ENCODE assay signal across 15 cellular contexts in genomic region chr17:44213403-44214229, GRCh38. TPM values are rescaled to one million over a fixed set of nuclear protein-coding genes. Genes with fewer than 3 reads are reported as not detected.
DNase-seq lines count a peak whose midpoint lies in the region; ATAC-seq and TF ChIP-seq lines count a peak whose summit lies in the region.
"Had no signal": no experiment of that assay in that cellular context is flagged by ENCODE, and none has a peak within 500 bp of the region (broad histone marks: within the 10 kb centered on the region; RNA-seq: fewer than 3 reads in every experiment).

No MANE protein-coding gene starts in this region.

- TF ChIP-seq POLR2A in HCT116 (IDR thresholded peaks at IDR 0.05; ENCODE audit: borderline replicate concordance, extremely low read depth, insufficient read depth, insufficient read length), result no peak

- H3K4me1 ChIP-seq in CD8-positive, alpha-beta T cell (ENCODE audit: insufficient read depth, low read length), result peaks cover 83% of the 10 kb centered on the region
- peaks cover 21 to 40% of the 10 kb centered on the region in 2 experiments for H3K4me1 ChIP-seq in HCT116 (ENCODE audit: control insufficient read depth in 1 of 2, insufficient read depth in 2 of 2, low read length in 2 of 2)

- H3K36me3 ChIP-seq in CD8-positive, alpha-beta T cell (ENCODE audit: insufficient read depth, low read length), result peaks cover 48% of the 10 kb centered on the region
- H3K36me3 ChIP-seq in HCT116 (ENCODE audit: control insufficient read depth in 1 of 2, insufficient read depth in 2 of 2, low read length in 2 of 2), result peaks cover 23 to 53% of the 10 kb centered on the region in 2 experiments; a peak in 3 of 4 replicates

- CTCF ChIA-PET in CD8-positive, alpha-beta T cell (lab: Charles Lee), result interaction anchor here (6.4 to 12.3 kb wide), 4 partner anchors 11 to 132 kb away, joined by 36 to 161 read pairs (median 77); partner anchors contain the start of genes ATXN7L3, GRN and SLC25A39
- CTCF ChIA-PET in HCT116 (lab: Charles Lee), result no interaction called here

- peaks cover 71% of the 10 kb centered on the region for H3K36me3 Mint-ChIP-seq in CD8-positive, alpha-beta T cell
- H3K36me3 Mint-ChIP-seq in activated naive CD8-positive, alpha-beta T cell, result peaks cover 14% of the 10 kb centered on the region
- H3K36me3 Mint-ChIP-seq in neural crest cell (ENCODE audit: low read depth), result peaks cover 14% of the 10 kb centered on the region

- no peak overlapping the region for H3K4me2 ChIP-seq in HCT116 (ENCODE audit: low read length)

- H3K4me3 Mint-ChIP-seq in CD8-positive, alpha-beta T cell, result peak overlapping the region; percentile 71
- H3K4me3 Mint-ChIP-seq in activated naive CD8-positive, alpha-beta T cell, result peak overlapping the region; percentile 53
- H3K4me3 Mint-ChIP-seq in neural crest cell, result peak overlapping the region; percentile 66

- peak overlapping the region; percentile 96 for H3K27ac Mint-ChIP-seq in CD8-positive, alpha-beta T cell
- H3K27ac Mint-ChIP-seq in activated naive CD8-positive, alpha-beta T cell, result peak overlapping the region; percentile 92
- no peak overlapping the region for H3K27ac Mint-ChIP-seq in neural crest cell (ENCODE audit: unreplicated experiment)

- no peaks in the 10 kb centered on the region for H3K27me3 Mint-ChIP-seq in CD8-positive, alpha-beta T cell (ENCODE audit: low read depth)
- no peaks in the 10 kb centered on the region for H3K27me3 Mint-ChIP-seq in activated naive CD8-positive, alpha-beta T cell
- no peaks in the 10 kb centered on the region for H3K27me3 Mint-ChIP-seq in neural crest cell (ENCODE audit: low read depth)

- RAD21 ChIA-PET in HCT116 (lab: Charles Lee; ENCODE audit: low non-redundant PET in 1 of 2, low total read pairs in 2 of 2, uncharacterized antibody in 2 of 2, unreplicated experiment in 2 of 2), result no interaction called here

- peak overlapping the region; percentile 59 for H3K27ac ChIP-seq in CD8-positive, alpha-beta T cell (ENCODE audit: low read depth, low read length)
- H3K27ac ChIP-seq in HCT116 (ENCODE audit: low read depth, low read length), result peak overlapping the region; percentile 8; the same call in 1 of the 2 replicates
- H3K27ac ChIP-seq: right atrium auricular region had no signal

- POLR2A ChIA-PET in CD8-positive, alpha-beta T cell (lab: Charles Lee), result interaction anchor here (1.0 to 17.2 kb wide), 5 partner anchors 7 to 113 kb away, joined by 3 to 251 read pairs (median 3); partner anchors contain the start of gene UBTF
- POLR2A ChIA-PET in HCT116 (lab: Charles Lee), result no interaction called here

- no peak for DNase-seq in CD8-positive, alpha-beta T cell
- DNase-seq in HCT116 (ENCODE audit: low read depth, low spot score) (no peak), neural crest cell (ENCODE audit: low read depth, low spot score) (no peak), cardiac septum (ENCODE audit: low spot score) (no peak), GDM1 (lab: John Stamatoyannopoulos, UW) (no peak)
- DNase-seq: activated gamma-delta T cell, midbrain, NCI-H526, Right ventricle myocardium superior had no signal

- H3K27me3 ChIP-seq in CD8-positive, alpha-beta T cell (ENCODE audit: insufficient read depth, low read length), result no peaks in the 10 kb centered on the region
- no peaks in the 10 kb centered on the region for H3K27me3 ChIP-seq in HCT116 (ENCODE audit: insufficient read depth, low read length)
- H3K27me3 ChIP-seq: right atrium auricular region had no signal

- no peak overlapping the region for H2AFZ ChIP-seq in HCT116 (ENCODE audit: low read depth, low read length, poor library complexity, severe bottlenecking)

- H3K4me3 ChIP-seq in CD8-positive, alpha-beta T cell (ENCODE audit: low read depth, low read length), result no peak overlapping the region
- H3K4me3 ChIP-seq in HCT116 (replicated peaks in 1 of 2; ENCODE audit: low read depth in 1 of 2, low read length in 2 of 2), result no peak overlapping the region
- H3K4me3 ChIP-seq: HAP-1, right atrium auricular region had no signal

- H3K9me2 ChIP-seq in HCT116 (ENCODE audit: insufficient read depth), result no peaks in the 10 kb centered on the region

- TF ChIP-seq RAD21 in HCT116 (IDR thresholded peaks at IDR 0.05; ENCODE audit: low read depth), result no peak

- no peaks in the 10 kb centered on the region for H3K9me3 ChIP-seq in CD8-positive, alpha-beta T cell (ENCODE audit: low read length)
- no peaks in the 10 kb centered on the region for H3K9me3 ChIP-seq in HCT116 (ENCODE audit: control insufficient read depth in 1 of 2, insufficient read depth in 1 of 2, low read depth in 1 of 2, low read length in 2 of 2)
- H3K9me3 ChIP-seq: HAP-1, right atrium auricular region had no signal

- intact Hi-C loops in CD8-positive, alpha-beta T cell (cut with DNase I, micrococcal nuclease), result loop anchor here (5.0 to 10.0 kb wide), 2 partner anchors 34 to 51 kb away; partner anchors contain the start of gene SLC4A1 (in 1 of the 2)
- intact Hi-C loops in HCT116 (cut with micrococcal nuclease) (loop anchor here (10.0 kb wide), 1 partner anchor 311 kb away; no protein-coding TSS in a partner anchor), cardiac septum (cut with DNase I) (loop anchor here (5.0 to 10.0 kb wide), 2 partner anchors 134 to 291 kb away; partner anchors contain the start of genes GPATCH8 and GRN)

- H3K4me1 Mint-ChIP-seq in CD8-positive, alpha-beta T cell (ENCODE audit: low read depth), result peaks cover 68% of the 10 kb centered on the region
- H3K4me1 Mint-ChIP-seq in activated naive CD8-positive, alpha-beta T cell (ENCODE audit: low read depth), result peaks cover 70% of the 10 kb centered on the region
- peaks cover 26% of the 10 kb centered on the region for H3K4me1 Mint-ChIP-seq in neural crest cell

- TF ChIP-seq CTCF in CD8-positive, alpha-beta T cell (IDR thresholded peaks at IDR 0.05), result no peak
- TF ChIP-seq CTCF in HCT116 (IDR thresholded peaks at IDR 0.05 in 2 of 3, conservative IDR thresholded peaks at IDR 0.05 in 1 of 3; ENCODE audit: borderline replicate concordance in 1 of 3, insufficient read depth in 1 of 3, low read depth in 2 of 3, low read length in 2 of 3) (no peak), neural crest cell (conservative IDR thresholded peaks at IDR 0.05) (no peak)

- H3K9ac ChIP-seq in HCT116 (ENCODE audit: low read length), result no peak overlapping the region

- H3K79me2 ChIP-seq in HCT116 (ENCODE audit: insufficient read depth, low read length), result peaks cover 41% of the 10 kb centered on the region

- no peaks in the 10 kb centered on the region for H4K20me1 ChIP-seq in HCT116 (ENCODE audit: insufficient read depth)

- no peaks in the 10 kb centered on the region for H3K9me3 Mint-ChIP-seq in CD8-positive, alpha-beta T cell
- H3K9me3 Mint-ChIP-seq in activated naive CD8-positive, alpha-beta T cell (ENCODE audit: low read depth), result no peaks in the 10 kb centered on the region
- H3K9me3 Mint-ChIP-seq in neural crest cell, result no peaks in the 10 kb centered on the region

- no peak for ATAC-seq in CD8-positive, alpha-beta T cell
- ATAC-seq in HCT116, result no peak
- no peak for ATAC-seq in GM21515 (IDR thresholded peaks at IDR 0.05; ENCODE audit: unreplicated experiment)

- BruUV-seq in HCT116 (replicated peaks; lab: Mats Ljungman, UMichigan), result no TSS peak

TF ChIP-seq in HCT116, 20 proteins besides CTCF, POLR2A, EP300 and RAD21:
- no peak for TF ChIP-seq CEBPB (IDR thresholded peaks at IDR 0.05; ENCODE audit: low read depth)
- TF ChIP-seq ZBTB33 (IDR thresholded peaks at IDR 0.05; ENCODE audit: extremely low read depth, insufficient replicate concordance, low read length), result no peak
- no peak for TF ChIP-seq FOSL1 (IDR thresholded peaks at IDR 0.05; ENCODE audit: low read depth)
- no peak for TF ChIP-seq SP1 (IDR thresholded peaks at IDR 0.05; ENCODE audit: low read depth)
- peak; percentile 12; the same call in 1 of the 2 replicates for TF ChIP-seq POLR2AphosphoS5 (IDR thresholded peaks at IDR 0.05; ENCODE audit: low read depth, low read length)

RNA-seq across cellular contexts. Expression of gene UBTF, which starts 5.9 kb away (rescaled TPM):
- 100 to 1,000 TPM; 151 to 155 TPM for total RNA-seq in CD8-positive, alpha-beta T cell
- 84.3 TPM for total RNA-seq in HCT116 (2021; ENCODE audit: unreplicated experiment)
- polyA plus RNA-seq in HCT116 (2012), result 43.2 and 52.2 TPM in 2 replicates
- total RNA-seq in neural crest cell, result 106 and 108 TPM in 2 replicates
- total RNA-seq in cardiac septum, result 53.1 TPM

RNA-seq across cellular contexts. Expression of gene ATXN7L3, which starts 13.9 kb away (rescaled TPM):
- total RNA-seq in CD8-positive, alpha-beta T cell, result 10 to 100 TPM; 85.5 to 85.7 TPM
- total RNA-seq in HCT116 (2021; ENCODE audit: unreplicated experiment) (86.7 TPM), neural crest cell (115 and 119 TPM in 2 replicates), cardiac septum (37.8 TPM)
- 47.9 and 51.0 TPM in 2 replicates for polyA plus RNA-seq in HCT116 (2012)

RNA-seq across cellular contexts. Expression of gene TMUB2, which starts 26.8 kb away (rescaled TPM):
- total RNA-seq in CD8-positive, alpha-beta T cell, result 10 to 100 TPM; 43.2 to 43.8 TPM
- total RNA-seq in HCT116 (2021; ENCODE audit: unreplicated experiment), result 25.1 TPM
- 23.8 and 26.2 TPM in 2 replicates for polyA plus RNA-seq in HCT116 (2012)
- total RNA-seq in neural crest cell, result 33.5 and 33.7 TPM in 2 replicates
- total RNA-seq in cardiac septum, result 20.5 TPM

RNA-seq across cellular contexts. Expression of gene ASB16, which starts 43.1 kb away (rescaled TPM):
- total RNA-seq in CD8-positive, alpha-beta T cell, result not detected
- total RNA-seq in HCT116 (2021; ENCODE audit: unreplicated experiment), result 0.37 TPM
- polyA plus RNA-seq in HCT116 (2012), result 0.50 and 0.72 TPM in 2 replicates
- total RNA-seq in neural crest cell, result 0.25 and 0.26 TPM in 2 replicates
- total RNA-seq in cardiac septum, result 8.9 TPM
- total RNA-seq: temporal lobe had no signal
- polyA plus RNA-seq: fibroblast of lung had no signal

RNA-seq across cellular contexts. Expression of gene SLC4A1, which starts 54.3 kb away (rescaled TPM):
- total RNA-seq in CD8-positive, alpha-beta T cell, result not detected
- total RNA-seq in HCT116 (2021; ENCODE audit: unreplicated experiment) (0.22 TPM), neural crest cell (not detected in 2 replicates), cardiac septum (4.0 TPM)
- 0.03 TPM in 1 of 2 replicates, not detected in the other for polyA plus RNA-seq in HCT116 (2012)
- total RNA-seq: fibroblast of lung had no signal
- polyA plus RNA-seq: fibroblast of lung had no signal
